ENCODE assay signal across 8 cellular contexts in the genomic region with DNA sequence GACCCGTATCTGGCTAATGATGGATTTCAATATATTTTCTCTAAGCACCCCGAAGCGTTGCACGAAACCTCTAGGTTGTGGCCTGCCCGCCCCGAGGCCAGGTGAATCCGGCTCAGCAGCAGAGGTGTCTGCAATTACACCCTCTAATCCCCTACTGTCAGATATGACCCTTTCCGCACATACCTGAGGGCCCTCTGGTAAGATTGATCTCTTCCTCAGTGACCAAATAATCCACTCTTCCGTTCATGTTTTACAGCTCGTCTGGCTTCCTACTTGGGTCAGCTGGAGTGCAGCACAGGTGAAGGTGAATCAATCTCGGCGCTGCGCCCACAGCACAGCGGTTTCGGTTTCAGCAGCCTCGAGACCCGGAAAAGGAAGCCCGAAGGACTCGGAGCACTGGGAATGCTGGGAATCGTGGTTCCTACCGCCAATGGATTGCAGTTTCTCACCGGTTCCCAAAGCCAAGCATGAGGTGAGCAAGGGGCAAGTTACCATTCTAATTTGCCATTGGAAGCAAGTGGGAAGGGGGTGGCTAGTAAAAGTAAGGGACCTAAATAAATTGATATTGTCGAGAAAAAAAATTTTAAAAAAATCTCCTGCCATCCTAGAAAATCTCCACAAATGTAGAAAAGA. TPM values are rescaled to one million over a fixed set of nuclear protein-coding genes. Genes with fewer than 3 reads are reported as not detected.
DNase-seq lines count a peak whose midpoint lies in the region; ATAC-seq and FAIRE-seq lines count a peak whose summit lies in the region.

A gene with protein sequence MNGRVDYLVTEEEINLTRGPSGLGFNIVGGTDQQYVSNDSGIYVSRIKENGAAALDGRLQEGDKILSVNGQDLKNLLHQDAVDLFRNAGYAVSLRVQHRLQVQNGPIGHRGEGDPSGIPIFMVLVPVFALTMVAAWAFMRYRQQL (minus strand): TSS at position 374 of the 633 bp plus-strand sequence. CDS start 127 bp downstream, at position 247.

- peak; percentile 79 for ATAC-seq in HG02642 (IDR thresholded peaks at IDR 0.05; ENCODE audit: poor library complexity, unreplicated experiment)
- no peak for ATAC-seq in GM19452 (IDR thresholded peaks at IDR 0.05; ENCODE audit: unreplicated experiment)

- peak within 1 kb of the TSS; percentile 99 for H3K4me3 ChIP-seq in mesendoderm (ENCODE audit: low read length)

- H3K4me2 ChIP-seq in mesendoderm (ENCODE audit: low read length) = peak within 1 kb of the TSS; percentile 83

- H2BK120ac ChIP-seq in mesendoderm (ENCODE audit: low read depth, low read length) = no peak within 1 kb of the TSS

- peak within 1 kb of the TSS; percentile 97 for H3K56ac ChIP-seq in mesendoderm (ENCODE audit: low read length)

- no CpG with 5 or more reads among the region's 23 CpGs for WGBS in mesendoderm (ENCODE audit: extremely low coverage, insufficient coverage, low lambda C conversion rate)

- H2BK5ac ChIP-seq in mesendoderm (ENCODE audit: low read length) = no peak within 1 kb of the TSS

- peak; percentile 8 for FAIRE-seq in endometrium (lab: Jason Lieb, UNC)

- no peak within 1 kb of the TSS for H4K5ac ChIP-seq in mesendoderm (ENCODE audit: low read length)

- peaks cover 4% of the 10 kb centered on the region for H3K79me2 ChIP-seq in mesendoderm (ENCODE audit: control insufficient read depth, insufficient read depth, low read length)

- H3K4ac ChIP-seq in mesendoderm (ENCODE audit: low read depth, low read length) = no peak within 1 kb of the TSS

- no peak within 1 kb of the TSS for H3K18ac ChIP-seq in mesendoderm (ENCODE audit: low read length)

- H3K9ac ChIP-seq in mesendoderm (ENCODE audit: low read length) = peak within 1 kb of the TSS; percentile 91

- H3K36me3 ChIP-seq in mesendoderm (ENCODE audit: control insufficient read depth, insufficient read depth, low read length) = no peaks in the 10 kb centered on the region

- peaks cover under 1% of the 10 kb centered on the region for H3K4me1 ChIP-seq in mesendoderm (ENCODE audit: control insufficient read depth, low read depth, low read length)

- H3K23ac ChIP-seq in mesendoderm (ENCODE audit: low read length) = peak within 1 kb of the TSS; percentile 85

- H3K27me3 ChIP-seq in mesendoderm (ENCODE audit: insufficient read depth, low read length, poor library complexity) = no peaks in the 10 kb centered on the region

- H4K8ac ChIP-seq in mesendoderm (ENCODE audit: low read depth, low read length) = no peak within 1 kb of the TSS

- H3K27ac ChIP-seq in mesendoderm (ENCODE audit: low read depth, low read length) = peak within 1 kb of the TSS; percentile 7

- H2AK5ac ChIP-seq in mesendoderm (ENCODE audit: low read length) = no peak within 1 kb of the TSS

- DNase-seq in DMS53 (lab: John Stamatoyannopoulos, UW) = peak; percentile 90
- peak; percentile 41 for DNase-seq in NCI-H524 treated with DMSO at 0.1 percent for 48 hours (lab: John Stamatoyannopoulos, UW)
- DNase-seq in activated CD8-positive, alpha-beta memory T cell treated with anti-CD3 and anti-CD28 coated beads for 48 hours (ENCODE audit: low read depth in 2 of 3, low spot score in 2 of 3) = peak; percentile 3 to 15 (median 7)
- DNase-seq in mesendoderm = peak; percentile 91
- peak; percentile 34 for DNase-seq in stimulated activated CD8-positive, alpha-beta memory T cell treated with anti-CD3 and anti-CD28 coated beads, Interleukin-12 subunit alpha, Interleukin-12 subunit beta, amount 100 ng/mL, for 1 hour (ENCODE audit: low read depth)

- H2BK15ac ChIP-seq in mesendoderm (replicated peaks; ENCODE audit: low read depth) = no peak within 1 kb of the TSS

- peaks cover 4% of the 10 kb centered on the region for H3K79me1 ChIP-seq in mesendoderm (ENCODE audit: low read length)

RNA-seq across cellular contexts. Expression of the gene that starts here (rescaled TPM):
- polyA plus RNA-seq in mesendoderm (2013, experiment 1 of 2) = 19.8 TPM
- 19.6 TPM for polyA plus RNA-seq in mesendoderm (2013, experiment 2 of 2)

Comparison
In these comparisons a context has a peak if more than half of its experiments do, and no peak if none do; other contexts are left out.
1. DNase-seq: peak in every context shown above with its lines; median percentile 91 in mesendoderm; 90 in DMS53; 41 in NCI-H524 treated with DMSO at 0.1 percent for 48 hours; 34 in stimulated activated CD8-positive, alpha-beta memory T cell treated with anti-CD3 and anti-CD28 coated beads, Interleukin-12 subunit alpha, Interleukin-12 subunit beta, amount 100 ng/mL, for 1 hour; 7 in activated CD8-positive, alpha-beta memory T cell treated with anti-CD3 and anti-CD28 coated beads for 48 hours.